ENCODE assay signal across 24 cellular contexts in the genomic region with DNA sequence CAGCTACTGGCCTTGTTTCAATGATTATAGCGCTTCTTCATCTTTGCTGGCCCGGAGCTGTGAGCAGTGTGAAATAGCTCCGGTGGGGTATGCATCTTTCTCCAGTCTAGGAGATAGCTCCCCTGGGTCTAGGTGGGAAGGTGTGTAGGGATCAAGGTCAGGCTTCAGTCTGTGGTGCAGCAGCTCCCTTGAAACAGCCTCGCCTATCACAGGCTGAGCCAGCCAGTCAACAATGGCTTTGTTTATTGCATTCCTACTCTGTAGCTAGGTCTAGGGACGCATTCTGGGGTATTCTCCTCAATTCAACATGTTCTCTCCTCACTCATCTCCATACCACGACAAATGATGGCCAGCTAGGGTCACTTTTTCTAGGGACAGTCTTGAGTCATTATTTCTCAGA.
DNase-seq lines count a peak whose midpoint lies in the region; ATAC-seq and TF ChIP-seq lines count a peak whose summit lies in the region.
"Had no signal": no experiment of that assay in that cellular context is flagged by ENCODE, and none has a peak within 500 bp of the region (broad histone marks: within the 10 kb centered on the region; RNA-seq: fewer than 3 reads in every experiment).

No MANE protein-coding gene starts in this region.

- BruUV-seq in MCF 10A (replicated peaks; lab: Mats Ljungman, UMichigan) (no TSS peak), mammary epithelial cell (replicated peaks; lab: Mats Ljungman, UMichigan) (no TSS peak)

- H3K36me3 ChIP-seq in mammary epithelial cell (ENCODE audit: insufficient read depth, low read length) (no peaks in the 10 kb centered on the region), esophagus squamous epithelium (no peaks in the 10 kb centered on the region)
- H3K36me3 ChIP-seq: BE2C, SJCRH30 had no signal

- CTCF ChIA-PET in MCF 10A (lab: Yijun Ruan, JAX) (interaction anchor here (0.7 kb wide), 1 partner anchor 650 kb away, joined by 3 read pairs; no protein-coding TSS in a partner anchor), mammary epithelial cell (lab: Charles Lee; ENCODE audit: low non-redundant PET) (no interaction called here), T-cell (lab: Charles Lee) (no interaction called here)

- H3K79me2 ChIP-seq in mammary epithelial cell (ENCODE audit: insufficient read depth, low read length): no peaks in the 10 kb centered on the region

- H3K4me3 Mint-ChIP-seq in MCF 10A (ENCODE audit: unreplicated experiment) (no peak overlapping the region), mesothelial cell of epicardium (no peak overlapping the region), type B pancreatic cell (no peak overlapping the region), T-cell (no peak overlapping the region)
- H3K4me3 Mint-ChIP-seq: CD14-positive monocyte had no signal

- H3K4me2 ChIP-seq in mammary epithelial cell (ENCODE audit: insufficient read depth, low read depth, low read length): no peak overlapping the region
- H3K4me2 ChIP-seq: PC-9 had no signal

- H3K27me3 ChIP-seq in mammary epithelial cell (ENCODE audit: insufficient read depth, low read length): no peaks in the 10 kb centered on the region
- no peaks in the 10 kb centered on the region for H3K27me3 ChIP-seq in esophagus squamous epithelium
- H3K27me3 ChIP-seq: BE2C, SJCRH30 had no signal

- no peaks in the 10 kb centered on the region for H4K20me1 ChIP-seq in mammary epithelial cell (ENCODE audit: insufficient read depth, low read length)

- TF ChIP-seq CTCF in MCF 10A (IDR thresholded peaks at IDR 0.05; ENCODE audit: unreplicated experiment) (no peak), mammary epithelial cell (conservative IDR thresholded peaks at IDR 0.05 in 1 of 2, IDR thresholded peaks at IDR 0.05 in 1 of 2; ENCODE audit: extremely low read depth in 1 of 2, insufficient read depth in 1 of 2, low read depth in 1 of 2, low read length in 2 of 2) (no peak), esophagus squamous epithelium (IDR thresholded peaks at IDR 0.05) (no peak), mesothelial cell of epicardium (IDR thresholded peaks at IDR 0.05; ENCODE audit: unreplicated experiment) (no peak), type B pancreatic cell (conservative IDR thresholded peaks at IDR 0.05) (no peak)

- no peaks in the 10 kb centered on the region for H3K36me3 Mint-ChIP-seq in MCF 10A (ENCODE audit: insufficient read depth, unreplicated experiment)
- peaks cover 13% of the 10 kb centered on the region for H3K36me3 Mint-ChIP-seq in mesothelial cell of epicardium
- H3K36me3 Mint-ChIP-seq in type B pancreatic cell: no peaks in the 10 kb centered on the region
- no peaks in the 10 kb centered on the region for H3K36me3 Mint-ChIP-seq in T-cell
- H3K36me3 Mint-ChIP-seq: CD14-positive monocyte had no signal

- no peak for ATAC-seq in T-cell (replicated peaks in 1 of 4)

- H3K27me3 Mint-ChIP-seq in MCF 10A (ENCODE audit: insufficient read depth, unreplicated experiment): no peaks in the 10 kb centered on the region
- no peaks in the 10 kb centered on the region for H3K27me3 Mint-ChIP-seq in mesothelial cell of epicardium (ENCODE audit: low read depth)
- no peaks in the 10 kb centered on the region for H3K27me3 Mint-ChIP-seq in type B pancreatic cell
- no peaks in the 10 kb centered on the region for H3K27me3 Mint-ChIP-seq in T-cell

- H2AFZ ChIP-seq in mammary epithelial cell (ENCODE audit: low read depth, low read length): no peak overlapping the region
- H2AFZ ChIP-seq: PC-9 had no signal

- intact Hi-C loops in MCF 10A (cut with micrococcal nuclease) (loop anchor here (10.0 kb wide), 1 partner anchor 643 kb away; a partner anchor contains a TSS), mammary epithelial cell (cut with micrococcal nuclease) (loop anchor here (5.0 kb wide), 1 partner anchor 111 kb away; no protein-coding TSS in a partner anchor), esophagus squamous epithelium (cut with DNase I) (no loop called here)

- H3K27ac Mint-ChIP-seq in MCF 10A (ENCODE audit: low read depth, unreplicated experiment) (peak overlapping the region; percentile 86), mesothelial cell of epicardium (peak overlapping the region; percentile 52), type B pancreatic cell (peak overlapping the region; percentile 37), T-cell (no peak overlapping the region)
- H3K27ac Mint-ChIP-seq: CD14-positive monocyte had no signal

- H3K9me3 Mint-ChIP-seq in MCF 10A (ENCODE audit: unreplicated experiment): peaks cover 7% of the 10 kb centered on the region
- H3K9me3 Mint-ChIP-seq in mesothelial cell of epicardium: peaks cover 5% of the 10 kb centered on the region
- peaks cover 6% of the 10 kb centered on the region for H3K9me3 Mint-ChIP-seq in type B pancreatic cell
- peaks cover 11 to 15% (median 14%) of the 10 kb centered on the region in 3 donors for H3K9me3 Mint-ChIP-seq in T-cell

- H3K4me3 ChIP-seq in mammary epithelial cell (replicated peaks in 1 of 3; ENCODE audit: insufficient read depth in 1 of 3, low read depth in 2 of 3, low read length in 3 of 3): no peak overlapping the region
- H3K4me3 ChIP-seq in esophagus squamous epithelium: no peak overlapping the region
- H3K4me3 ChIP-seq: PC-9, SJCRH30 had no signal

- POLR2A ChIA-PET in MCF 10A (lab: Yijun Ruan, JAX) (no interaction called here), T-cell (lab: Charles Lee) (no interaction called here)

- DNase-seq in MCF 10A (ENCODE audit: unreplicated experiment): no peak
- no peak for DNase-seq in mammary epithelial cell
- no peak for DNase-seq in esophagus squamous epithelium (lab: John Stamatoyannopoulos, UW)
- DNase-seq in mesothelial cell of epicardium (ENCODE audit: low spot score in 2 of 2, unreplicated experiment in 2 of 2): no peak
- no peak for DNase-seq in type B pancreatic cell (ENCODE audit: extremely low spot score, unreplicated experiment)
- no peak for DNase-seq in T-cell
- no peak for DNase-seq in activated CD8-positive, alpha-beta memory T cell treated with anti-CD3 and anti-CD28 coated beads for 24 hours
- DNase-seq in activated CD8-positive, alpha-beta memory T cell treated with anti-CD3 and anti-CD28 coated beads, Interleukin-2, amount 50 U/mL, for 48 hours: no peak
- DNase-seq: BE2C; DMS153; DND-41; HCEC 1CT; MV-4-11; NCI-H1105; NCI-H1436 treated with DMSO at 0.1 percent for 48 hours; NCI-H187 treated with DMSO at 0.1 percent for 48 hours; NCI-H446; NCI-H524 treated with DMSO at 0.1 percent for 48 hours; NCI-H774; NK-92 treated with Interleukin-12 subunit alpha and Interleukin-12 subunit beta, amount 100 ng/mL, for 24 hours; PC-9; SJCRH30 had no signal

- in situ Hi-C loops in mammary epithelial cell (cut with MboI; ENCODE audit: low sequenced_read_pairs in 2 of 2): no loop called here

- H3K4me1 Mint-ChIP-seq in MCF 10A (ENCODE audit: insufficient read depth, unreplicated experiment) (peaks cover 41% of the 10 kb centered on the region), mesothelial cell of epicardium (peaks cover 65% of the 10 kb centered on the region), type B pancreatic cell (ENCODE audit: unreplicated experiment) (peaks cover 25% of the 10 kb centered on the region), T-cell (no peaks in the 10 kb centered on the region)
- H3K4me1 Mint-ChIP-seq: CD14-positive monocyte had no signal

- no peak for TF ChIP-seq POLR2A in esophagus squamous epithelium (IDR thresholded peaks at IDR 0.05)

- 95% methylated on average over 6 of the region's 6 CpGs for WGBS in mammary epithelial cell (ENCODE audit: low coverage, missing lambda C conversion rate)
- WGBS in esophagus squamous epithelium, 2 donors: 82 to 93% methylated on average over 5 to 6 of the region's 6 CpGs

- H3K9ac ChIP-seq in mammary epithelial cell (ENCODE audit: insufficient read depth, low read length): no peak overlapping the region

- dilution Hi-C loops in mammary epithelial cell (cut with HindIII; ENCODE audit: low sequenced_read_pairs): no loop called here

- no peak overlapping the region for H3K27ac ChIP-seq in mammary epithelial cell (ENCODE audit: insufficient read depth, low read depth, low read length)
- H3K27ac ChIP-seq in esophagus squamous epithelium: peak overlapping the region; percentile 41 to 76 (median 67)
- H3K27ac ChIP-seq: 22Rv1, PC-9, SJCRH30 had no signal

- H3K4me1 ChIP-seq in mammary epithelial cell (ENCODE audit: insufficient read depth, low read length): peaks cover 23% of the 10 kb centered on the region
- H3K4me1 ChIP-seq in esophagus squamous epithelium: peaks cover 9 to 40% (median 10%) of the 10 kb centered on the region in 3 donors
- H3K4me1 ChIP-seq: SJCRH30 had no signal

- H3K9me3 ChIP-seq in mammary epithelial cell (replicated peaks; ENCODE audit: insufficient read depth, low read length): no peaks in the 10 kb centered on the region
- H3K9me3 ChIP-seq in esophagus squamous epithelium: no peaks in the 10 kb centered on the region
- H3K9me3 ChIP-seq: BE2C, SJCRH30 had no signal

Comparison
In these comparisons a context has a peak if more than half of its experiments do, and no peak if none do; other contexts are left out.
1. H3K27ac Mint-ChIP-seq: peak in MCF 10A (single experiment), mesothelial cell of epicardium (single experiment) and type B pancreatic cell (single experiment); none in T-cell (0 of 2).